Comparison of ENCODE assay signal across 22 cellular contexts in the genomic region with DNA sequence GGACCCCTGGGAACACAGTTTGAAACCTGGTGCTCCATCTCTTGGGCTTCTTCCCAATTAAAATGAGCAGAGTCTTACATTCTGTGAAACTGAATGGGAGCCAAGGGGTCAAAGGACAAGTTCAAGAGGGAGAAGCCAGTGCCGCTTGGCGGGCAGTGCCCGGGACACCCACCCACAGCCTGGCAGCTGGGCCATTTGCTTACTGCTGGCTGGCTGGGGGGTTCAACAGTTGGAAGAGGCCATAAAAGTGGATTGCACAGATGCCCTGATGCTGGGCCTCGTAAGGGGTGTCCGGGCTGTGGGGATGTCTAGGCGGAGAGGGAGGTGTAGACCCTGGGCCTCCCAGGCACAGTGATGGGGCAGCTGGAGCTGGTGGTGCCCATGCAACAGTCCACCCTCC. TPM values are rescaled to one million over a fixed set of nuclear protein-coding genes. Genes with fewer than 3 reads are reported as not detected.
DNase-seq lines count a peak whose midpoint lies in the region; ATAC-seq, FAIRE-seq and TF ChIP-seq lines count a peak whose summit lies in the region.
"Had no signal": no experiment of that assay in that cellular context is flagged by ENCODE, and none has a peak within 500 bp of the region (broad histone marks: within the 10 kb centered on the region; RNA-seq: fewer than 3 reads in every experiment).

No MANE protein-coding gene starts in this region.

- 0 out of 3 replicates have a peak overlapping the region, but pooled peaks have one; percentile 7 for H3K4me2 ChIP-seq in A549
- H3K4me2 ChIP-seq in osteoblast (ENCODE audit: insufficient read depth, low read length), result no peak overlapping the region

- ATAC-seq in A549, result no peak
- peak; percentile 72 for ATAC-seq in left lobe of liver
- ATAC-seq in GM19351 (IDR thresholded peaks at IDR 0.05; ENCODE audit: unreplicated experiment), result no peak

- POLR2A ChIA-PET in A549 (lab: Yijun Ruan, JAX), result no interaction called here
- POLR2A ChIA-PET in RWPE1 (lab: Yijun Ruan, JAX; ENCODE audit: low non-redundant PET), result no interaction called here

- H4K20me1 ChIP-seq in osteoblast (ENCODE audit: insufficient read depth, low read length), result peaks cover 50% of the 10 kb centered on the region

- CTCF ChIA-PET in A549 (lab: Yijun Ruan, JAX), result interaction anchor here (0.8 to 1.2 kb wide), 2 partner anchors 47 to 92 kb away, joined by 3 read pairs; no protein-coding TSS in a partner anchor
- CTCF ChIA-PET in RWPE1 (lab: Yijun Ruan, JAX), result no interaction called here

- peaks cover 51% of the 10 kb centered on the region for H3K79me2 ChIP-seq in osteoblast (ENCODE audit: insufficient read depth, low read length)

- no peak for TF ChIP-seq EP300 in A549 (IDR thresholded peaks at IDR 0.05)

- H3K4me1 ChIP-seq in A549, result peaks cover 98% of the 10 kb centered on the region
- peaks cover 23% of the 10 kb centered on the region for H3K4me1 ChIP-seq in osteoblast (ENCODE audit: insufficient read depth, low read length)
- H3K4me1 ChIP-seq in thyroid gland, result peaks cover 28 to 58% of the 10 kb centered on the region in 2 donors

- DNase-seq in A549 (ENCODE audit: low read depth in 1 of 2, low spot score in 1 of 2) (no peak), RWPE1 (ENCODE audit: low spot score) (no peak), left lobe of liver (ENCODE audit: low spot score) (peak; percentile 75), osteoblast (ENCODE audit: insufficient read length, low spot score, missing footprints) (peak; percentile 22), H4 (ENCODE audit: low spot score) (no peak), NCI-H446 treated with DMSO at 0.1 percent for 48 hours (lab: John Stamatoyannopoulos, UW) (no peak), thyroid gland (no peak)
- DNase-seq: Caco-2; DMS153; HFFc6; Karpas-422; MG63; NCI-H1092 treated with DMSO at 0.1 percent for 48 hours; NCI-H1694 treated with DMSO at 0.1 percent for 48 hours; NCI-H2107; NCI-H345; NCI-H69; NK-92 treated with Interleukin-12 subunit alpha and Interleukin-12 subunit beta, amount 100 ng/mL, for 24 hours; RPMI8226; SJCRH30 had no signal

- no peak for TF ChIP-seq RAD21 in A549 (conservative IDR thresholded peaks at IDR 0.05 in 1 of 2, IDR thresholded peaks at IDR 0.05 in 1 of 2)

- H3K4me3 ChIP-seq in A549, result no peak overlapping the region
- H3K4me3 ChIP-seq in osteoblast (ENCODE audit: insufficient read depth, low read length), result no peak overlapping the region
- H3K4me3 ChIP-seq in thyroid gland (replicated peaks in 1 of 3), result no peak overlapping the region
- H3K4me3 ChIP-seq: MG63, SJCRH30 had no signal

- 96% methylated on average over 6 of the region's 6 CpGs for WGBS in A549 (ENCODE audit: missing lambda C conversion rate)
- WGBS in thyroid gland, 2 donors, result 90 to 100% methylated on average over 5 to 6 of the region's 6 CpGs

- peak overlapping the region in 1 of 2 experiments; percentile 77; a peak in 2 of 6 replicates for H3K27ac ChIP-seq in A549
- H3K27ac ChIP-seq in RWPE1, result peak overlapping the region; percentile 93
- H3K27ac ChIP-seq in osteoblast (ENCODE audit: low read depth, low read length), result no peak overlapping the region
- H3K27ac ChIP-seq in thyroid gland, result no peak overlapping the region
- H3K27ac ChIP-seq: SJCRH30 had no signal

- no peak for TF ChIP-seq POLR2A in A549 (IDR thresholded peaks at IDR 0.05; ENCODE audit: low read length)
- TF ChIP-seq POLR2A in thyroid gland (IDR thresholded peaks at IDR 0.05), result no peak

- TF ChIP-seq CTCF in A549 (IDR thresholded peaks at IDR 0.05) (no peak), RWPE1 (conservative IDR thresholded peaks at IDR 0.05; ENCODE audit: low read depth) (no peak), osteoblast (IDR thresholded peaks at IDR 0.05; ENCODE audit: extremely low read depth, low read depth, low read length) (no peak), thyroid gland (IDR thresholded peaks at IDR 0.05) (no peak)

- intact Hi-C loops in thyroid gland (cut with DNase I), result no loop called here

- H2AFZ ChIP-seq in osteoblast (ENCODE audit: low read length), result no peak overlapping the region

- H3K9me3 ChIP-seq in A549 (no peaks in the 10 kb centered on the region), osteoblast (ENCODE audit: low read depth, low read length) (no peaks in the 10 kb centered on the region), thyroid gland (no peaks in the 10 kb centered on the region)
- H3K9me3 ChIP-seq: Caco-2, MG63, SJCRH30 had no signal

- FAIRE-seq in A549 (lab: Jason Lieb, UNC), result no peak
- FAIRE-seq: H54 had no signal

- H3K27me3 ChIP-seq in osteoblast (ENCODE audit: insufficient read depth, low read length) (no peaks in the 10 kb centered on the region), thyroid gland (no peaks in the 10 kb centered on the region)
- H3K27me3 ChIP-seq: MG63, SJCRH30 had no signal

- H3K36me3 ChIP-seq in osteoblast (ENCODE audit: insufficient read depth, low read length) (peaks cover 3% of the 10 kb centered on the region), thyroid gland (no peaks in the 10 kb centered on the region)
- H3K36me3 ChIP-seq: MG63, SJCRH30 had no signal

TF ChIP-seq in A549, 52 proteins besides CTCF, POLR2A, EP300 and RAD21:
- TF ChIP-seq JUN (IDR thresholded peaks at IDR 0.05), result no peak
- TF ChIP-seq KDM5A (IDR thresholded peaks at IDR 0.05), result no peak
- no peak for TF ChIP-seq MYC (IDR thresholded peaks at IDR 0.05; ENCODE audit: borderline replicate concordance, low read length)
- TF ChIP-seq CBX8 (IDR thresholded peaks at IDR 0.05), result no peak
- TF ChIP-seq, protein P1, sequence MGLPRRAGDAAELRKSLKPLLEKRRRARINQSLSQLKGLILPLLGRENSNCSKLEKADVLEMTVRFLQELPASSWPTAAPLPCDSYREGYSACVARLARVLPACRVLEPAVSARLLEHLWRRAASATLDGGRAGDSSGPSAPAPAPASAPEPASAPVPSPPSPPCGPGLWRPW (IDR thresholded peaks at IDR 0.05), result no peak
- TF ChIP-seq FOSL2 (IDR thresholded peaks at IDR 0.05), result no peak
- no peak for TF ChIP-seq FOSL2 (CRISPR knock-in tag; IDR thresholded peaks at IDR 0.05)
- no peak for TF ChIP-seq SMC3 (IDR thresholded peaks at IDR 0.05)
- no peak for TF ChIP-seq JUNB (IDR thresholded peaks at IDR 0.05)
- no peak for TF ChIP-seq MAFK (IDR thresholded peaks at IDR 0.05; ENCODE audit: partially characterized antibody)

RNA-seq across cellular contexts. Expression of gene CMIP, which starts 52.1 kb away (rescaled TPM):
- 21.6 and 44.7 TPM in 2 replicates for polyA plus RNA-seq in A549 (2011; rRNA removed)
- polyA plus RNA-seq in A549 (2012; cell fraction: cytosol; rRNA removed), result 78.5 and 97.9 TPM in 2 replicates
- 128 and 142 TPM in 2 replicates for polyA plus RNA-seq in A549 (2012; cell fraction: nucleus; rRNA removed)
- 118 to 129 TPM (median 125 TPM) in 3 replicates for polyA plus RNA-seq in A549 (2017; fragmentation: RNase III; extraction: RNeasy Plus Mini Kit Qiagen cat#74134 plus additional on column Dnase treatment)
- polyA minus RNA-seq in A549 (2011; rRNA and poly(A)+ RNA removed), result 89.1 and 130 TPM in 2 replicates
- total RNA-seq in left lobe of liver, result 15.4 TPM
- total RNA-seq in osteoblast, result 6.2 and 8.3 TPM in 2 replicates
- total RNA-seq in H4 (2014; rRNA removed; shearing (Covaris generic)), result 1.9 and 4.1 TPM in 2 replicates
- total RNA-seq in thyroid gland, result 10 to 100 TPM; 15.5 to 65.9 (median 20.2) TPM

Comparison
In these comparisons a context has a peak if more than half of its experiments do, and no peak if none do; other contexts are left out.
1. DNase-seq: peak in left lobe of liver (single experiment) and osteoblast (single experiment); none in A549 (0 of 2), RWPE1 (single experiment), H4 (single experiment), NCI-H446 treated with DMSO at 0.1 percent for 48 hours (single experiment) and thyroid gland (0 of 2).